Comparison of ENCODE assay signal across 9 cellular contexts in the genomic region with DNA sequence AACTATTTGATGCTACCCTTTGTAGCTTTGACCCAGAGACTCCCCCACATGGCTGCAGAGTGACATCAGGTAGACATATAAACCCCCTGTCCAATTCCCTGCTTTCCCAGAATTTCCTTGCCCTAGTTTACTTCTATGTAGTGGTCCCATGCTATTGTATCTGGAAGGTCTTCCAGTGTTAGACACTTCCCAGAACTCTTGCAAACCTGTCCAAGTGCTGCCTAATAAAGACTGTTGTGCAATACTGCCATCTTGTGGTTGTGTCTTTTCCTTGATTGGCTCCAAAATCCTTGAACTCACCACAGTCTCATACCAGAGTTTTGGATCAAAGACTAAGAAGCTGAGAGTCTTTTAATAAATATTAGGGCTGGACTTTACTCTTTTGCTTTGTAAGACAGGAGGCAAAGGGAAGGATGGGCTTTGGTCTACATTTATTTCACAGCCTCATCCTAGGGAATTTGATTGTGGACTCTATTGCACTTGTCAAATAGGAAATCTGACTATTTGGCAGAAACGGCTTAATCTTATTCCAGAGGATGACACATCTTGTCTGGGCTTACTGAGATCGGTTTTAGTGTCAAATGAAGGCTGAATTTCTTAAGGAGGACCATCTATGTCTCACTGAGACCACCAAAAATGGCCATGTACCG.
A peak's percentile ranks its signal among the peaks of the same experiment; 100 is the strongest.
DNase-seq lines count a peak whose midpoint lies in the region; ATAC-seq and TF ChIP-seq lines count a peak whose summit lies in the region.
"Had no signal": no experiment of that assay in that cellular context is flagged by ENCODE, and none has a peak within 500 bp of the region (broad histone marks: within the 10 kb centered on the region; RNA-seq: fewer than 3 reads in every experiment).

No MANE protein-coding gene starts in this region.

- H3K79me2 ChIP-seq in GM23338 (replicated peaks; ENCODE audit: insufficient read depth): no peaks in the 10 kb centered on the region

- TF ChIP-seq CTCF in GM23338 (conservative IDR thresholded peaks at IDR 0.05; ENCODE audit: low read depth in 2 of 2) (peak; percentile 91), LNCaP clone FGC (IDR thresholded peaks at IDR 0.05; ENCODE audit: control insufficient read depth, extremely low read depth, insufficient read depth) (peak; percentile 70), Peyer's patch (IDR thresholded peaks at IDR 0.05) (peak in 5 of 6 experiments; percentile 22 to 61 (median 58)), epithelial cell of proximal tubule (conservative IDR thresholded peaks at IDR 0.05; ENCODE audit: low read depth, low read length) (peak; percentile 83)

- no peak overlapping the region for H3K4me2 ChIP-seq in GM23338

- H3K4me1 ChIP-seq in GM23338 (ENCODE audit: insufficient read depth) (peaks cover 9% of the 10 kb centered on the region), Peyer's patch (no peaks in the 10 kb centered on the region)

- ATAC-seq in GM23338 (peak; percentile 91), naive B cell (ENCODE audit: low read depth in 2 of 2) (no peak)

- H3K9me2 ChIP-seq in GM23338 (ENCODE audit: insufficient read depth): no peaks in the 10 kb centered on the region

- peaks cover 1% of the 10 kb centered on the region for H3K27me3 Mint-ChIP-seq in GM23338 (ENCODE audit: insufficient read depth, low read depth, poor library complexity)
- H3K27me3 Mint-ChIP-seq in naive B cell: peaks cover 0 to 5% (median 0%) of the 10 kb centered on the region in 3 donors
- H3K27me3 Mint-ChIP-seq: CD4-positive, alpha-beta memory T cell had no signal

- H3K4me3 Mint-ChIP-seq in GM23338 (no peak overlapping the region), naive B cell (no peak overlapping the region)
- H3K4me3 Mint-ChIP-seq: CD4-positive, alpha-beta memory T cell had no signal

- no peak overlapping the region for H3K27ac Mint-ChIP-seq in GM23338
- H3K27ac Mint-ChIP-seq in naive B cell: no peak overlapping the region
- H3K27ac Mint-ChIP-seq: CD4-positive, alpha-beta memory T cell had no signal

- H3K36me3 ChIP-seq in GM23338 (ENCODE audit: insufficient read depth) (no peaks in the 10 kb centered on the region), Peyer's patch (no peaks in the 10 kb centered on the region), MG63 (no peaks in the 10 kb centered on the region)

- H3K4me3 ChIP-seq in GM23338 (no peak overlapping the region), LNCaP clone FGC (ENCODE audit: low read depth, low read length) (no peak overlapping the region), Peyer's patch (no peak overlapping the region), epithelial cell of proximal tubule (ENCODE audit: low read depth, low read length) (no peak overlapping the region), MG63 (no peak overlapping the region)

- peak; percentile 51 for DNase-seq in SIG-M5 treated with dmso at 0.1 percent for 504 hours (lab: John Stamatoyannopoulos, UW; ENCODE audit: unreplicated experiment)
- DNase-seq in SIG-M5 (lab: John Stamatoyannopoulos, UW): no peak
- DNase-seq in GM23338 (ENCODE audit: low spot score): peak; percentile 84
- DNase-seq in LNCaP clone FGC (ENCODE audit: low read depth): peak; percentile 72
- DNase-seq in Peyer's patch: no peak
- peak; percentile 47 for DNase-seq in epithelial cell of proximal tubule (ENCODE audit: low read depth)
- DNase-seq in naive B cell: peak; percentile 14
- DNase-seq in MG63: no peak

- no peaks in the 10 kb centered on the region for H3K27me3 ChIP-seq in GM23338 (ENCODE audit: insufficient read depth)
- no peaks in the 10 kb centered on the region for H3K27me3 ChIP-seq in Peyer's patch
- H3K27me3 ChIP-seq in MG63: 0 out of 2 replicates have a peak, but pooled peaks cover 2% of the 10 kb centered on the region

- H2AFZ ChIP-seq in GM23338: no peak overlapping the region

- TF ChIP-seq POLR2A in Peyer's patch (IDR thresholded peaks at IDR 0.05): no peak

- H3K27ac ChIP-seq in GM23338 (ENCODE audit: low read depth) (no peak overlapping the region), Peyer's patch (no peak overlapping the region)

- no peaks in the 10 kb centered on the region for H3F3A ChIP-seq in GM23338 (replicated peaks; ENCODE audit: low read depth)

- H3K9me3 ChIP-seq in Peyer's patch (no peaks in the 10 kb centered on the region), MG63 (no peaks in the 10 kb centered on the region)

- peaks cover 11% of the 10 kb centered on the region; the same call in 2 of the 3 replicates for H3K36me3 Mint-ChIP-seq in GM23338 (ENCODE audit: low read depth)
- H3K36me3 Mint-ChIP-seq in naive B cell: no peaks in the 10 kb centered on the region
- H3K36me3 Mint-ChIP-seq: CD4-positive, alpha-beta memory T cell had no signal

- peaks cover 14% of the 10 kb centered on the region; the same call in 2 of the 3 replicates for H3K9me3 Mint-ChIP-seq in GM23338
- no peaks in the 10 kb centered on the region for H3K9me3 Mint-ChIP-seq in naive B cell

- no peaks in the 10 kb centered on the region for H4K20me1 ChIP-seq in GM23338 (replicated peaks; ENCODE audit: insufficient read depth)

- H3K4me1 Mint-ChIP-seq in GM23338 (peaks cover 13% of the 10 kb centered on the region), naive B cell (no peaks in the 10 kb centered on the region)
- H3K4me1 Mint-ChIP-seq: CD4-positive, alpha-beta memory T cell had no signal

TF ChIP-seq in GM23338, 12 proteins besides CTCF, POLR2A, EP300 and RAD21:
- no peak for TF ChIP-seq STAT1 (IDR thresholded peaks at IDR 0.05; ENCODE audit: unreplicated experiment)
- TF ChIP-seq JUNB (IDR thresholded peaks at IDR 0.05; ENCODE audit: unreplicated experiment): no peak
- TF ChIP-seq, protein P1, sequence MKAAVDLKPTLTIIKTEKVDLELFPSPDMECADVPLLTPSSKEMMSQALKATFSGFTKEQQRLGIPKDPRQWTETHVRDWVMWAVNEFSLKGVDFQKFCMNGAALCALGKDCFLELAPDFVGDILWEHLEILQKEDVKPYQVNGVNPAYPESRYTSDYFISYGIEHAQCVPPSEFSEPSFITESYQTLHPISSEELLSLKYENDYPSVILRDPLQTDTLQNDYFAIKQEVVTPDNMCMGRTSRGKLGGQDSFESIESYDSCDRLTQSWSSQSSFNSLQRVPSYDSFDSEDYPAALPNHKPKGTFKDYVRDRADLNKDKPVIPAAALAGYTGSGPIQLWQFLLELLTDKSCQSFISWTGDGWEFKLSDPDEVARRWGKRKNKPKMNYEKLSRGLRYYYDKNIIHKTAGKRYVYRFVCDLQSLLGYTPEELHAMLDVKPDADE (IDR thresholded peaks at IDR 0.05): no peak
- no peak for TF ChIP-seq CREB1 (CRISPR knock-in tag; IDR thresholded peaks at IDR 0.05; ENCODE audit: low read depth)
- TF ChIP-seq, protein P2, sequence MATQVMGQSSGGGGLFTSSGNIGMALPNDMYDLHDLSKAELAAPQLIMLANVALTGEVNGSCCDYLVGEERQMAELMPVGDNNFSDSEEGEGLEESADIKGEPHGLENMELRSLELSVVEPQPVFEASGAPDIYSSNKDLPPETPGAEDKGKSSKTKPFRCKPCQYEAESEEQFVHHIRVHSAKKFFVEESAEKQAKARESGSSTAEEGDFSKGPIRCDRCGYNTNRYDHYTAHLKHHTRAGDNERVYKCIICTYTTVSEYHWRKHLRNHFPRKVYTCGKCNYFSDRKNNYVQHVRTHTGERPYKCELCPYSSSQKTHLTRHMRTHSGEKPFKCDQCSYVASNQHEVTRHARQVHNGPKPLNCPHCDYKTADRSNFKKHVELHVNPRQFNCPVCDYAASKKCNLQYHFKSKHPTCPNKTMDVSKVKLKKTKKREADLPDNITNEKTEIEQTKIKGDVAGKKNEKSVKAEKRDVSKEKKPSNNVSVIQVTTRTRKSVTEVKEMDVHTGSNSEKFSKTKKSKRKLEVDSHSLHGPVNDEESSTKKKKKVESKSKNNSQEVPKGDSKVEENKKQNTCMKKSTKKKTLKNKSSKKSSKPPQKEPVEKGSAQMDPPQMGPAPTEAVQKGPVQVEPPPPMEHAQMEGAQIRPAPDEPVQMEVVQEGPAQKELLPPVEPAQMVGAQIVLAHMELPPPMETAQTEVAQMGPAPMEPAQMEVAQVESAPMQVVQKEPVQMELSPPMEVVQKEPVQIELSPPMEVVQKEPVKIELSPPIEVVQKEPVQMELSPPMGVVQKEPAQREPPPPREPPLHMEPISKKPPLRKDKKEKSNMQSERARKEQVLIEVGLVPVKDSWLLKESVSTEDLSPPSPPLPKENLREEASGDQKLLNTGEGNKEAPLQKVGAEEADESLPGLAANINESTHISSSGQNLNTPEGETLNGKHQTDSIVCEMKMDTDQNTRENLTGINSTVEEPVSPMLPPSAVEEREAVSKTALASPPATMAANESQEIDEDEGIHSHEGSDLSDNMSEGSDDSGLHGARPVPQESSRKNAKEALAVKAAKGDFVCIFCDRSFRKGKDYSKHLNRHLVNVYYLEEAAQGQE (IDR thresholded peaks at IDR 0.05; ENCODE audit: unreplicated experiment): no peak
- TF ChIP-seq EZH2 (IDR thresholded peaks at IDR 0.05; ENCODE audit: low read depth, unreplicated experiment): no peak
- no peak for TF ChIP-seq POLR2AphosphoS5 (IDR thresholded peaks at IDR 0.05; ENCODE audit: low read depth)
TF ChIP-seq in GM23338: peak in this region for 0.

Comparison
In these comparisons a context has a peak if more than half of its experiments do, and no peak if none do; other contexts are left out.
1. DNase-seq: peak in SIG-M5 treated with dmso at 0.1 percent for 504 hours (single experiment), GM23338 (single experiment), LNCaP clone FGC (single experiment), epithelial cell of proximal tubule (single experiment) and naive B cell (single experiment); none in SIG-M5 (single experiment), Peyer's patch (0 of 3) and MG63 (single experiment).
2. Peak in every context shown above with its lines, with median percentiles within 50 percentile points of each other: CTCF ChIP-seq.